ENCODE assay signal across 1 cellular context in genomic region chr20:58878399-58878798, GRCh38.
TF ChIP-seq lines count a peak whose summit lies in the region.

No MANE protein-coding gene starts in this region.

TF ChIP-seq in H1, 55 proteins besides CTCF, POLR2A, EP300 and RAD21:
- no peak for TF ChIP-seq ZNF274 (IDR thresholded peaks at IDR 0.05; ENCODE audit: borderline replicate concordance, extremely low read depth, low read length)
- TF ChIP-seq HDAC6 (IDR thresholded peaks at IDR 0.05; ENCODE audit: low read depth, low read length), result no peak
- no peak for TF ChIP-seq RXRA (IDR thresholded peaks at IDR 0.05; ENCODE audit: insufficient read depth, low read depth, low read length)
- TF ChIP-seq BCL11A (IDR thresholded peaks at IDR 0.05; ENCODE audit: low read depth in 2 of 2, low read length in 2 of 2), result no peak
- TF ChIP-seq JUND (IDR thresholded peaks at IDR 0.05; ENCODE audit: low read length), result no peak
- no peak for TF ChIP-seq TEAD4 (IDR thresholded peaks at IDR 0.05; ENCODE audit: low read depth, low read length)
- no peak for TF ChIP-seq PHF8 (conservative IDR thresholded peaks at IDR 0.05; ENCODE audit: low read depth, low read length)
- no peak for TF ChIP-seq BACH1 (IDR thresholded peaks at IDR 0.05; ENCODE audit: low read length)
- no peak for TF ChIP-seq CTBP2 (IDR thresholded peaks at IDR 0.05; ENCODE audit: borderline replicate concordance, insufficient read depth, insufficient read length, low read length)
- no peak for TF ChIP-seq CBX5 (IDR thresholded peaks at IDR 0.05; ENCODE audit: low read depth, low read length)
- no peak for TF ChIP-seq SP2 (IDR thresholded peaks at IDR 0.05; ENCODE audit: low read length)
- TF ChIP-seq EZH2 (IDR thresholded peaks at IDR 0.05; ENCODE audit: low read depth, low read length, severe bottlenecking), result no peak
- TF ChIP-seq SIRT6 (IDR thresholded peaks at IDR 0.05; ENCODE audit: low read length), result no peak
- TF ChIP-seq ATF3 (IDR thresholded peaks at IDR 0.05; ENCODE audit: insufficient read depth, low read depth, low read length), result no peak
- TF ChIP-seq MAX (IDR thresholded peaks at IDR 0.05), result no peak
- no peak for TF ChIP-seq RFX5 (IDR thresholded peaks at IDR 0.05; ENCODE audit: borderline replicate concordance, low read depth, low read length)
- TF ChIP-seq GABPA (IDR thresholded peaks at IDR 0.05; ENCODE audit: borderline replicate concordance, insufficient read depth, low read length), result no peak
